ENCODE assay signal across 1 cellular context in the genomic region with DNA sequence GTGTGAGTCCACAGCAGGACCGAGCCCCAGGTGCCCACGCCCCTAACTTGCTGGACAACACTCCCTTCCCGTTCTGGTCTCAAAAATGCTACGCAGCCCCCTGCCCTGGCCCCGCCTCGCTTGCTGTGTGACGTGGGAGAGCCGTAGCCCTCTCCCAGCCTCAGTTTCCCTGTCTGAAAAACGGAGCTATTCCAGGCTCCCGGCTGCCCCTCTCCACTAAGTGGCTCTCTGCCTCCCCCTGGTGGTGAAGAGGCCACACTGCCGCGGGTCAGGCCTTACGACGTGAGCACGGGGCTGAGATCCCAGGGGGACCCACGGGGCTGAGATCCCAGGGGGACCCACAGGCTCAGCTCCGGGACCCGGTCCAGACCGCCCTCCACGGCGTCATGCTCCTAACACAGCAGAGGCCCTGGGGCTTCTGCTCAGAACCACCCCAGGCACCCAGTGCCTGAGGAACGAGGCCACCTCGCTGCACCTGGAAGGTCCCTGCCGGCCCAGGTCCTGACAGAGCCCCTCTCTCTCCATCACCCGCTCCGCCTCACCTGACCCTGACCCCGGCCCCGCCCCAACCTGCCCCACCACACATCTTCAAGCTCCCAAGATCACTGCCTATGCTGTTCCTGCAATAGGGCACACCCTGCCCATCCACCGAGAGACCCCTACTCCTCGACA.
TF ChIP-seq lines count a peak whose summit lies in the region.

No MANE protein-coding gene starts in this region.

TF ChIP-seq in HepG2, 621 proteins besides CTCF, POLR2A, EP300 and RAD21 (continued from another document):
- TF ChIP-seq, protein P1, sequence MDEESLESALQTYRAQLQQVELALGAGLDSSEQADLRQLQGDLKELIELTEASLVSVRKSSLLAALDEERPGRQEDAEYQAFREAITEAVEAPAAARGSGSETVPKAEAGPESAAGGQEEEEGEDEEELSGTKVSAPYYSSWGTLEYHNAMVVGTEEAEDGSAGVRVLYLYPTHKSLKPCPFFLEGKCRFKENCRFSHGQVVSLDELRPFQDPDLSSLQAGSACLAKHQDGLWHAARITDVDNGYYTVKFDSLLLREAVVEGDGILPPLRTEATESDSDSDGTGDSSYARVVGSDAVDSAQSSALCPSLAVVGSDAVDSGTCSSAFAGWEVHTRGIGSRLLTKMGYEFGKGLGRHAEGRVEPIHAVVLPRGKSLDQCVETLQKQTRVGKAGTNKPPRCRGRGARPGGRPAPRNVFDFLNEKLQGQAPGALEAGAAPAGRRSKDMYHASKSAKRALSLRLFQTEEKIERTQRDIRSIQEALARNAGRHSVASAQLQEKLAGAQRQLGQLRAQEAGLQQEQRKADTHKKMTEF (CRISPR knock-in tag; IDR thresholded peaks at IDR 0.05) = peak; percentile 37; the same call in 1 of the 2 replicates
- peak; percentile 64 for TF ChIP-seq ZMYM3 (CRISPR knock-in tag; IDR thresholded peaks at IDR 0.05)
- 0 out of 2 replicates have a peak, but pooled peaks have one; percentile 36 for TF ChIP-seq ZNF263 (CRISPR knock-in tag; IDR thresholded peaks at IDR 0.05)
- no peak for TF ChIP-seq CHD2 (IDR thresholded peaks at IDR 0.05; ENCODE audit: low read depth, low read length)
- TF ChIP-seq SMC3 (IDR thresholded peaks at IDR 0.05; ENCODE audit: low read length) = 0 out of 2 replicates have a peak, but pooled peaks have one; percentile 14
- 0 out of 2 replicates have a peak, but pooled peaks have one; percentile 32 for TF ChIP-seq CBFB (CRISPR knock-in tag; IDR thresholded peaks at IDR 0.05)
- TF ChIP-seq KDM2A (CRISPR knock-in tag; IDR thresholded peaks at IDR 0.05; ENCODE audit: borderline replicate concordance, low read depth) = peak; percentile 77
- TF ChIP-seq NCOA2 (CRISPR knock-in tag; IDR thresholded peaks at IDR 0.05) = no peak
- TF ChIP-seq FOSL2 (CRISPR knock-in tag; IDR thresholded peaks at IDR 0.05) = peak; percentile 18; the same call in 1 of the 2 replicates
- TF ChIP-seq SPEN (CRISPR knock-in tag; IDR thresholded peaks at IDR 0.05; ENCODE audit: low read depth) = 0 out of 2 replicates have a peak, but pooled peaks have one; percentile 34
- TF ChIP-seq PRMT3 (CRISPR knock-in tag; IDR thresholded peaks at IDR 0.05; ENCODE audit: borderline replicate concordance, low read depth) = 0 out of 2 replicates have a peak, but pooled peaks have one; percentile 36
- TF ChIP-seq TBL1XR1 (IDR thresholded peaks at IDR 0.05; ENCODE audit: borderline replicate concordance, low read length, partially characterized antibody) = no peak
- TF ChIP-seq ZNF777 (CRISPR knock-in tag; IDR thresholded peaks at IDR 0.05) = peak; percentile 95
- TF ChIP-seq CCDC6 (CRISPR knock-in tag; IDR thresholded peaks at IDR 0.05) = 0 out of 2 replicates have a peak, but pooled peaks have one; percentile 37
- peak; percentile 27; the same call in 1 of the 2 replicates for TF ChIP-seq THAP11 (CRISPR knock-in tag; IDR thresholded peaks at IDR 0.05)
- peak; percentile 19 for TF ChIP-seq RBM22 (optimal IDR thresholded peaks at IDR 0.05; ENCODE audit: low read length)
- TF ChIP-seq, protein P2, sequence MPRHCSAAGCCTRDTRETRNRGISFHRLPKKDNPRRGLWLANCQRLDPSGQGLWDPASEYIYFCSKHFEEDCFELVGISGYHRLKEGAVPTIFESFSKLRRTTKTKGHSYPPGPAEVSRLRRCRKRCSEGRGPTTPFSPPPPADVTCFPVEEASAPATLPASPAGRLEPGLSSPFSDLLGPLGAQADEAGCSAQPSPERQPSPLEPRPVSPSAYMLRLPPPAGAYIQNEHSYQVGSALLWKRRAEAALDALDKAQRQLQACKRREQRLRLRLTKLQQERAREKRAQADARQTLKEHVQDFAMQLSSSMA (CRISPR knock-in tag; IDR thresholded peaks at IDR 0.05) = no peak
- TF ChIP-seq, protein P3, sequence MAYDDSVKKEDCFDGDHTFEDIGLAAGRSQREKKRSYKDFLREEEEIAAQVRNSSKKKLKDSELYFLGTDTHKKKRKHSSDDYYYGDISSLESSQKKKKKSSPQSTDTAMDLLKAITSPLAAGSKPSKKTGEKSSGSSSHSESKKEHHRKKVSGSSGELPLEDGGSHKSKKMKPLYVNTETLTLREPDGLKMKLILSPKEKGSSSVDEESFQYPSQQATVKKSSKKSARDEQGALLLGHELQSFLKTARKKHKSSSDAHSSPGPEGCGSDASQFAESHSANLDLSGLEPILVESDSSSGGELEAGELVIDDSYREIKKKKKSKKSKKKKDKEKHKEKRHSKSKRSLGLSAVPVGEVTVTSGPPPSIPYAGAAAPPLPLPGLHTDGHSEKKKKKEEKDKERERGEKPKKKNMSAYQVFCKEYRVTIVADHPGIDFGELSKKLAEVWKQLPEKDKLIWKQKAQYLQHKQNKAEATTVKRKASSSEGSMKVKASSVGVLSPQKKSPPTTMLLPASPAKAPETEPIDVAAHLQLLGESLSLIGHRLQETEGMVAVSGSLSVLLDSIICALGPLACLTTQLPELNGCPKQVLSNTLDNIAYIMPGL (CRISPR knock-in tag; IDR thresholded peaks at IDR 0.05; ENCODE audit: borderline replicate concordance in 1 of 2, low read depth in 1 of 2) = 0 out of 4 replicates have a peak, but pooled peaks of 1 of the 2 experiments have one; percentile 50
- TF ChIP-seq STAG1 (CRISPR knock-in tag; IDR thresholded peaks at IDR 0.05) = peak; percentile 83
- TF ChIP-seq CENPT (CRISPR knock-in tag; IDR thresholded peaks at IDR 0.05; ENCODE audit: low read depth) = 0 out of 2 replicates have a peak, but pooled peaks have one; percentile 40
- peak; percentile 67 for TF ChIP-seq XRCC5 (optimal IDR thresholded peaks at IDR 0.05; ENCODE audit: low read length)
- 0 out of 2 replicates have a peak, but pooled peaks have one; percentile 26 for TF ChIP-seq ZNF766 (CRISPR knock-in tag; IDR thresholded peaks at IDR 0.05; ENCODE audit: borderline replicate concordance)
- TF ChIP-seq ARID2 (CRISPR knock-in tag; IDR thresholded peaks at IDR 0.05; ENCODE audit: borderline replicate concordance) = no peak
TF ChIP-seq in HepG2: peak in this region for 27.
